In genomic region chr12:109899783-109900751, GRCh38 we compare ENCODE assay signal across 8 cellular contexts. TPM values are rescaled to one million over a fixed set of nuclear protein-coding genes. Genes with fewer than 3 reads are reported as not detected.
DNase-seq lines count a peak whose midpoint lies in the region; ATAC-seq lines count a peak whose summit lies in the region.

Gene TCHP (plus strand): TSS chr12:109900274. CDS start chr12:109903027, 2,753 bp downstream.

- DNase-seq in GM04503 (ENCODE audit: low read depth) (peak; percentile 56), NCI-H1417 treated with DMSO at 0.1 percent for 48 hours (lab: John Stamatoyannopoulos, UW) (peak; percentile 70), T-helper 1 cell (peak; percentile 42 to 81 (median 63)), amniotic epithelial cell (ENCODE audit: low read depth) (peak; percentile 84), left cardiac atrium (peak; percentile 89), posterior vena cava (ENCODE audit: low spot score) (peak; percentile 96), ureter (ENCODE audit: low spot score) (peak; percentile 87)

- ATAC-seq in HG02610 (IDR thresholded peaks at IDR 0.05; ENCODE audit: unreplicated experiment) (peak; percentile 54), left cardiac atrium (peak; percentile 96)

- intact Hi-C loops in left cardiac atrium (cut with DNase I), result no loop called here
- intact Hi-C loops in posterior vena cava (cut with DNase I), result no loop called here

RNA-seq across cellular contexts. Expression of gene TCHP, which starts in this region (rescaled TPM):
- total RNA-seq in left cardiac atrium, result 10 to 100 TPM; 10.9 to 11.5 TPM
- total RNA-seq in posterior vena cava, result 10 to 100 TPM in 1 of 2 donors, 1 to 10 TPM in 1; 9.3 to 13.8 TPM
- total RNA-seq in ureter, result 20.8 TPM

Comparison
In these comparisons a context has a peak if more than half of its experiments do, and no peak if none do; other contexts are left out.
1. Peak in every context shown above with its lines: DNase-seq and ATAC-seq.